Comparison of ENCODE assay signal across 9 cellular contexts in the genomic region with DNA sequence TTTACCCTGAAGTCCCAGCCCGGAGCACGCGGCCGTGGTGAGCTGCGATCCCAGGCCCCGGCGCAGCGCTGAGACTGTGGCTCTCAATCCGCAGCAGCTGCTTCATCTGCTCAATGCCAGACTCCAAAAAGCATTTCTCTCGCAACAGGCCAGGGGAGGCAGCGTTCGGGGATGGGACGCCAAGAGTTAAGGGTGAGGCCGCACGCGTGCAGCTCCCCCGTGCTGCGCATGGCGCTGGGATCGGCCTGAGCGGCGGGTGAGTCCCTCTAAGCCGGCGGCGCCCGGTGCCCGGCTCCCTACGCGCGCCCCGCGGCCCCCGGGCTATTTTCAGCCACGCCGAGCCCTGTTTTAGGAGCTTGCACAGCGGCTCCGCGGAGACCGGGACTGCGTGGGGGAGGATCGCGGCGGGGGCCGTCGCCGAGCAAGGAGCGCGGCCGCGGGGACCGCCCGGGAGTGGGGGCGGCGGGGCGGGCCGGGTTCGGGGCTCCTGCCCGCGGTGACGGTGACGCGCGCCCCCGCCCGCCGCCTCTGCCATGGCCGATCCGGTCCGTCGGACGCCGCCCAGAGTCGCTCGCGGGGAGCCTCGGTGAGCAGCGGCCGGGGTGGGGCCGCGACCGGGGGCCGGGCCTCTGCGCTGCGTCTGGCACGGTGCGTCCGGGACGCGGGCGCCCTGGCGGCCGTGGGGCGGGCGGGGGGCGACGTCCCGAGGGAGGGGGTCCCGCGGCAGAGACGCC. TPM values are rescaled to one million over a fixed set of nuclear protein-coding genes. Genes with fewer than 3 reads are reported as not detected.
DNase-seq lines count a peak whose midpoint lies in the region; ATAC-seq and TF ChIP-seq lines count a peak whose summit lies in the region.
"Had no signal": no experiment of that assay in that cellular context is flagged by ENCODE, and none has a peak within 500 bp of the region (broad histone marks: within the 10 kb centered on the region; RNA-seq: fewer than 3 reads in every experiment).

No MANE protein-coding gene starts in this region.

- H3K4me3 Mint-ChIP-seq in activated CD4-positive, alpha-beta T cell treated with anti-CD3 and anti-CD28 coated beads for 36 hours: no peak overlapping the region
- H3K4me3 Mint-ChIP-seq in activated CD4-positive, alpha-beta T cell treated with anti-CD3 and anti-CD28 coated beads, Interleukin-2, amount 10 ng/mL, durations not matched to agents 7 days and 5 days: no peak overlapping the region

- H3K36me3 ChIP-seq in lower lobe of right lung (no peaks in the 10 kb centered on the region), tibial nerve (no peaks in the 10 kb centered on the region)

- no peaks in the 10 kb centered on the region for H3K9me3 Mint-ChIP-seq in activated CD4-positive, alpha-beta T cell treated with anti-CD3 and anti-CD28 coated beads for 36 hours (ENCODE audit: low read depth)
- no peaks in the 10 kb centered on the region for H3K9me3 Mint-ChIP-seq in activated CD4-positive, alpha-beta T cell treated with anti-CD3 and anti-CD28 coated beads, Interleukin-2, amount 10 ng/mL, durations not matched to agents 7 days and 5 days

- TF ChIP-seq CTCF in lower lobe of right lung (IDR thresholded peaks at IDR 0.05): no peak
- no peak for TF ChIP-seq CTCF in tibial nerve (IDR thresholded peaks at IDR 0.05)

- H3K9me3 ChIP-seq in lower lobe of right lung (no peaks in the 10 kb centered on the region), tibial nerve (peaks cover 0 to 7% (median 0%) of the 10 kb centered on the region in 4 donors)

- H3K36me3 Mint-ChIP-seq in activated CD4-positive, alpha-beta T cell treated with anti-CD3 and anti-CD28 coated beads for 36 hours (ENCODE audit: low read depth): no peaks in the 10 kb centered on the region
- no peaks in the 10 kb centered on the region for H3K36me3 Mint-ChIP-seq in activated CD4-positive, alpha-beta T cell treated with anti-CD3 and anti-CD28 coated beads, Interleukin-2, amount 10 ng/mL, durations not matched to agents 7 days and 5 days (ENCODE audit: low read depth)

- H3K4me1 ChIP-seq in lower lobe of right lung: peaks cover 6% of the 10 kb centered on the region
- peaks cover 0 to 16% (median 5%) of the 10 kb centered on the region in 4 donors for H3K4me1 ChIP-seq in tibial nerve

- CTCF ChIA-PET in activated CD4-positive, alpha-beta T cell treated with anti-CD3 and anti-CD28 coated beads for 36 hours (lab: Charles Lee): interaction anchor here (0.7 to 0.8 kb wide), 3 partner anchors 9 to 167 kb away, joined by 3 read pairs; no protein-coding TSS in a partner anchor
- CTCF ChIA-PET in activated CD4-positive, alpha-beta T cell treated with anti-CD3 and anti-CD28 coated beads, Interleukin-2, amount 10 ng/mL, durations not matched to agents 7 days and 5 days (lab: Charles Lee): interaction anchor here (1.5 kb wide), 1 partner anchor 13 kb away, joined by 5 read pairs; no protein-coding TSS in a partner anchor

- H3K27ac ChIP-seq in lower lobe of right lung: no peak overlapping the region
- no peak overlapping the region for H3K27ac ChIP-seq in tibial nerve

- TF ChIP-seq EP300 in tibial nerve (IDR thresholded peaks at IDR 0.05): no peak

- intact Hi-C loops in activated CD4-positive, alpha-beta T cell treated with anti-CD3 and anti-CD28 coated beads for 36 hours (cut with DNase I, micrococcal nuclease): no loop called here
- intact Hi-C loops in lower lobe of right lung (cut with DNase I): no loop called here

- WGBS in tibial nerve, 2 donors: 3 to 4% methylated on average over 21 to 26 of the region's 100 CpGs

- ATAC-seq in activated CD4-positive, alpha-beta T cell treated with anti-CD3 and anti-CD28 coated beads for 36 hours: peak; percentile 55
- ATAC-seq in lower lobe of right lung: peak; percentile 16 to 22
- no peak for ATAC-seq in GM21360 (IDR thresholded peaks at IDR 0.05; ENCODE audit: unreplicated experiment)

- H3K4me3 ChIP-seq in lower lobe of right lung (peak overlapping the region; percentile 41), tibial nerve (peak overlapping the region in 3 of 4 donors; percentile 18 to 50 (median 23))

- H3K27me3 Mint-ChIP-seq in activated CD4-positive, alpha-beta T cell treated with anti-CD3 and anti-CD28 coated beads for 36 hours: peaks cover 43% of the 10 kb centered on the region
- peaks cover 59% of the 10 kb centered on the region for H3K27me3 Mint-ChIP-seq in activated CD4-positive, alpha-beta T cell treated with anti-CD3 and anti-CD28 coated beads, Interleukin-2, amount 10 ng/mL, durations not matched to agents 7 days and 5 days

- DNase-seq in activated CD4-positive, alpha-beta T cell treated with anti-CD3 and anti-CD28 coated beads for 36 hours: peak; percentile 30
- no peak for DNase-seq in activated CD4-positive, alpha-beta T cell treated with anti-CD3 and anti-CD28 coated beads, Interleukin-2, amount 10 ng/mL, durations not matched to agents 7 days and 5 days
- DNase-seq in dermis blood vessel endothelial cell (peak; percentile 2), lower lobe of right lung (no peak), tibial nerve (ENCODE audit: low spot score in 2 of 2) (no peak), GDM1 (lab: John Stamatoyannopoulos, UW) (no peak)
- no peak for DNase-seq in activated CD4-positive, alpha-beta T cell treated with anti-CD3 and anti-CD28 coated beads for 1 hour
- DNase-seq: DND-41 had no signal

- H3K27ac Mint-ChIP-seq in activated CD4-positive, alpha-beta T cell treated with anti-CD3 and anti-CD28 coated beads for 36 hours: no peak overlapping the region
- no peak overlapping the region for H3K27ac Mint-ChIP-seq in activated CD4-positive, alpha-beta T cell treated with anti-CD3 and anti-CD28 coated beads, Interleukin-2, amount 10 ng/mL, durations not matched to agents 7 days and 5 days

- H3K27me3 ChIP-seq in lower lobe of right lung (ENCODE audit: low read depth) (peaks cover 78% of the 10 kb centered on the region), tibial nerve (peaks cover 0 to 59% of the 10 kb centered on the region in 2 donors)

- no peak for TF ChIP-seq POLR2A in tibial nerve (IDR thresholded peaks at IDR 0.05)

- POLR2A ChIA-PET in activated CD4-positive, alpha-beta T cell treated with anti-CD3 and anti-CD28 coated beads for 36 hours (lab: Charles Lee): no interaction called here
- POLR2A ChIA-PET in activated CD4-positive, alpha-beta T cell treated with anti-CD3 and anti-CD28 coated beads, Interleukin-2, amount 10 ng/mL, durations not matched to agents 7 days and 5 days (lab: Charles Lee): no interaction called here

- peaks cover 4% of the 10 kb centered on the region for H3K4me1 Mint-ChIP-seq in activated CD4-positive, alpha-beta T cell treated with anti-CD3 and anti-CD28 coated beads for 36 hours
- H3K4me1 Mint-ChIP-seq in activated CD4-positive, alpha-beta T cell treated with anti-CD3 and anti-CD28 coated beads, Interleukin-2, amount 10 ng/mL, durations not matched to agents 7 days and 5 days: peaks cover 2% of the 10 kb centered on the region

RNA-seq across cellular contexts. Expression of gene JAKMIP3, which starts 29.4 kb away (rescaled TPM):
- total RNA-seq in activated CD4-positive, alpha-beta T cell treated with anti-CD3 and anti-CD28 coated beads for 36 hours: under 1 TPM; 0.34 to 0.35 TPM
- total RNA-seq in activated CD4-positive, alpha-beta T cell treated with anti-CD3 and anti-CD28 coated beads, Interleukin-2, amount 10 ng/mL, durations not matched to agents 7 days and 5 days: under 1 TPM; 0.07 to 0.12 TPM
- 0.05 TPM in 1 of 2 replicates, not detected in the other for total RNA-seq in dermis blood vessel endothelial cell
- 0.18 TPM for total RNA-seq in lower lobe of right lung
- under 1 TPM; 0.42 to 0.98 (median 0.67) TPM for total RNA-seq in tibial nerve

RNA-seq across cellular contexts. Expression of gene BNIP3, which starts 54.6 kb away (rescaled TPM):
- total RNA-seq in activated CD4-positive, alpha-beta T cell treated with anti-CD3 and anti-CD28 coated beads for 36 hours: 100 to 1,000 TPM; 200 to 256 TPM
- total RNA-seq in activated CD4-positive, alpha-beta T cell treated with anti-CD3 and anti-CD28 coated beads, Interleukin-2, amount 10 ng/mL, durations not matched to agents 7 days and 5 days: 10 to 100 TPM; 59.0 to 62.2 TPM
- 92.8 and 95.6 TPM in 2 replicates for total RNA-seq in dermis blood vessel endothelial cell
- total RNA-seq in lower lobe of right lung: 38.9 TPM
- 100 to 1,000 TPM; 118 to 175 (median 137) TPM for total RNA-seq in tibial nerve

Comparison
In these comparisons a context has a peak if more than half of its experiments do, and no peak if none do; other contexts are left out.
1. DNase-seq: peak in activated CD4-positive, alpha-beta T cell treated with anti-CD3 and anti-CD28 coated beads for 36 hours (single experiment) and dermis blood vessel endothelial cell (single experiment); none in activated CD4-positive, alpha-beta T cell treated with anti-CD3 and anti-CD28 coated beads, Interleukin-2, amount 10 ng/mL, durations not matched to agents 7 days and 5 days (single experiment), lower lobe of right lung (single experiment), tibial nerve (0 of 2), GDM1 (single experiment) and activated CD4-positive, alpha-beta T cell treated with anti-CD3 and anti-CD28 coated beads for 1 hour (single experiment).